ENCODE assay signal across 19 cellular contexts in the genomic region with DNA sequence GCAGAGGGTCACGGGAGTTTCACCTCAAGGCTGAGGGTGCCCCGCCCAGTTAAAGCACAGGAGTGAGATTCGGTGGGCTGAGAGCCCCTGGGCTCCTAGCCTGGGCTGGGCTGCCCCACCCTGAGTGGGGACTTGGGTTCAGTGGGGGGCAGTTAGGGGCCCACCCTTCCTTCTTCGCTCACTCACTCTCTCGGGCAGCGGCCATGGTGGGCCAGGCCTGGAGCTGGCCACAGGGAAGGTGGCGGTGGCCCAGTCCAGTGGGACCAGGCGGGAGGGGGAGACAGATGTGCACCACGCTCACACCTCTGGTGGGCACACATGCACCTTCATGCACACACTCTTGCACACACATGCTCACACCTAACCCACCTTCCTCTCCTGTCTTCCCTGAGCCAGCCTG. TPM values are rescaled to one million over a fixed set of nuclear protein-coding genes. Genes with fewer than 3 reads are reported as not detected.
"Had no signal": no experiment of that assay in that cellular context is flagged by ENCODE, and none has a peak within 500 bp of the region (broad histone marks: within the 10 kb centered on the region; RNA-seq: fewer than 3 reads in every experiment).

No MANE protein-coding gene starts in this region.

- H3K4me3 ChIP-seq: left ventricle myocardium inferior, lower lobe of right lung, smooth muscle cell, testis, transverse colon had no signal

- ATAC-seq: foreskin keratinocyte; left cardiac atrium; lower lobe of right lung; stimulated activated naive CD8-positive, alpha-beta T cell treated with anti-CD3 and anti-CD28 coated beads, Interleukin-15, Interleukin-2, amounts not matched to agents 100 U/mL and 50 U/mL, for 24 hours had no signal

- H3K9me3 Mint-ChIP-seq: central memory CD8-positive, alpha-beta T cell; dendritic cell treated with granulocyte-macrophage colony-stimulating factor and Interleukin-4, amounts not matched to agents 40 ng/mL and 50 ng/mL, for 4 days; immature natural killer cell; memory B cell; natural killer cell treated with Interleukin-12 subunit alpha and Interleukin-12 subunit beta and Interleukin-15 and Interleukin-18, amount 100 ng/mL, for 72 hours had no signal

- H3K9me3 ChIP-seq: left ventricle myocardium inferior, lower lobe of right lung, neutrophil, testis, transverse colon had no signal

- DNase-seq: erythroblast; foreskin keratinocyte; immature natural killer cell; left cardiac atrium; left ventricle myocardium inferior; lower lobe of right lung; midbrain; posterior cingulate gyrus; stimulated activated CD4-positive, alpha-beta T cell treated with anti-CD3 and anti-CD28 coated beads, Interleukin-2, amount 100 ng/mL, for 48 hours; stimulated activated naive CD8-positive, alpha-beta T cell treated with anti-CD3 and anti-CD28 coated beads, Interleukin-15, Interleukin-2, amounts not matched to agents 100 U/mL and 50 U/mL, for 24 hours; testis; transverse colon had no signal

- H3K4me1 ChIP-seq: foreskin keratinocyte, testis had no signal

- H3K36me3 Mint-ChIP-seq: immature natural killer cell; memory B cell; natural killer cell treated with Interleukin-12 subunit alpha and Interleukin-12 subunit beta and Interleukin-15 and Interleukin-18, amount 100 ng/mL, for 72 hours had no signal

- H3K27ac ChIP-seq: foreskin keratinocyte, left ventricle myocardium inferior, lower lobe of right lung, neutrophil, testis, transverse colon had no signal

- H3K36me3 ChIP-seq: left ventricle myocardium inferior, lower lobe of right lung, neutrophil, transverse colon had no signal

- H3K4me2 ChIP-seq: smooth muscle cell had no signal

- H3K27me3 ChIP-seq: testis had no signal

- H3K4me1 Mint-ChIP-seq: central memory CD8-positive, alpha-beta T cell; immature natural killer cell; memory B cell had no signal

- H3K4me3 Mint-ChIP-seq: central memory CD8-positive, alpha-beta T cell; dendritic cell treated with granulocyte-macrophage colony-stimulating factor and Interleukin-4, amounts not matched to agents 40 ng/mL and 50 ng/mL, for 4 days; immature natural killer cell; memory B cell; natural killer cell treated with Interleukin-12 subunit alpha and Interleukin-12 subunit beta and Interleukin-15 and Interleukin-18, amount 100 ng/mL, for 72 hours had no signal

- H3K27ac Mint-ChIP-seq: dendritic cell treated with granulocyte-macrophage colony-stimulating factor and Interleukin-4, amounts not matched to agents 40 ng/mL and 50 ng/mL, for 4 days; immature natural killer cell; memory B cell; natural killer cell treated with Interleukin-12 subunit alpha and Interleukin-12 subunit beta and Interleukin-15 and Interleukin-18, amount 100 ng/mL, for 72 hours had no signal

RNA-seq across cellular contexts. Expression of a gene that starts 6.1 kb away (rescaled TPM):
- total RNA-seq: foreskin keratinocyte; lower lobe of right lung; natural killer cell treated with Interleukin-12 subunit alpha and Interleukin-12 subunit beta and Interleukin-15 and Interleukin-18, amount 100 ng/mL, for 72 hours; pulmonary artery endothelial cell had no signal
